10 cellular contexts compared by ENCODE assay signal in the genomic region with DNA sequence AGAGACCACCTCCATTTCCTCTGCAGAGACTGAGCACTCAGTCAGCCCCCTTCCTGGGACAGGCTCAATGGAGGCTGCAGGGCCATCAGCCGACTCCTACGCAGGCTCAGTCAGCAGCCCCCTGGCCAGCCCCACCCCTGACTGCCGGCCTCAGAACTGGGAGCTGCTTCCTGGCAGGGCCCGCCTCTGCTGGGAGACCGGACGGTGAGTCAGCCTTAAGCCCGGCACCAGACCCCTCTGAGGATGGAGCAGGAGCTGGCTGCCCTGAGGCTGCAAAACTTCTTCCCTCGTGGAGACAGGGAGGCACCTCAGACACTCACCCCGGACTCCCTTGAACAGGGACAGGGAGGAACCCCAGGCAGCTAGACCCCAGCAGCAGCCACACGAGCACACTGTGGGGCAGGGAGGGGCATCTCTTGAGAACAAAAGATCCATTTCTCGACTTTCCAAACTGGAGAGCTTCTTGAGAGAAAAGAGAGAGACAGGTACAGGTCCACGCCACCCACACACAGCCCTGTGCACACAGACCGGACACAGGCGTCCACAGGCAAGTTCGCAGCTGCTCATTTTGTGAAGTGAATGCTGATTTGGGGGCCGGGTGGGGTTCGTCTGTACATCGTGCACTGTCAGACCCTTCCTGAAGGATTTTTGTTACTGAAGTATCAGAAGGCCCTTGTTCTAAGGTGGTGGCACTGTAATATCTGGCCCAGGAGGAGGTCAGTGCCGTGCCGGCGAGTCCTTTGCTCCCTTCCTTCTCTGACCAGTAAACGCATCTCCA. TPM values are rescaled to one million over a fixed set of nuclear protein-coding genes. Genes with fewer than 3 reads are reported as not detected.
DNase-seq lines count a peak whose midpoint lies in the region; ATAC-seq and TF ChIP-seq lines count a peak whose summit lies in the region.
"Had no signal": no experiment of that assay in that cellular context is flagged by ENCODE, and none has a peak within 500 bp of the region (broad histone marks: within the 10 kb centered on the region; RNA-seq: fewer than 3 reads in every experiment).

No MANE protein-coding gene starts in this region.

- peaks cover 14 to 70% (median 59%) of the 10 kb centered on the region in 3 donors for H3K27me3 ChIP-seq in skeletal muscle tissue (ENCODE audit: control insufficient read depth in 3 of 3, insufficient read depth in 3 of 3, low read length in 3 of 3)

- peaks cover 28 to 51% (median 29%) of the 10 kb centered on the region in 3 donors for H3K4me1 ChIP-seq in skeletal muscle tissue (ENCODE audit: control insufficient read depth in 3 of 3, insufficient read depth in 3 of 3, low read length in 3 of 3)

- no peaks in the 10 kb centered on the region for H3K36me3 ChIP-seq in skeletal muscle tissue (ENCODE audit: control insufficient read depth in 3 of 3, insufficient read depth in 3 of 3, low read length in 3 of 3)

- no peaks in the 10 kb centered on the region for H3K27me3 Mint-ChIP-seq in MCF 10A (ENCODE audit: insufficient read depth, unreplicated experiment)

- no peak for TF ChIP-seq CTCF in MCF 10A (IDR thresholded peaks at IDR 0.05; ENCODE audit: unreplicated experiment)

- peak overlapping the region; percentile 90 for H3K27ac ChIP-seq in skeletal muscle tissue (ENCODE audit: low read depth, low read length)

- DNase-seq in NCI-H2196 (lab: John Stamatoyannopoulos, UW; ENCODE audit: unreplicated experiment) (peak; percentile 13), NCI-H2196 treated with DMSO at 0.1 percent for 48 hours (lab: John Stamatoyannopoulos, UW; ENCODE audit: unreplicated experiment) (no peak), NCI-H460 (ENCODE audit: extremely low read depth, low read depth) (peak; percentile 88), MCF 10A (ENCODE audit: unreplicated experiment) (peak; percentile 94)
- no peak for DNase-seq in stimulated activated CD4-positive, alpha-beta T cell treated with anti-CD3 and anti-CD28 coated beads, Interleukin-4, amount 100 ng/mL, for 24 hours
- DNase-seq: DND-41 had no signal

- peak overlapping the region; percentile 74 for H3K4me3 Mint-ChIP-seq in MCF 10A (ENCODE audit: unreplicated experiment)

- peak overlapping the region; percentile 76 for H3K27ac Mint-ChIP-seq in MCF 10A (ENCODE audit: low read depth, unreplicated experiment)
- H3K27ac Mint-ChIP-seq: activated naive CD4-positive, alpha-beta T cell treated with anti-CD3 and anti-CD28 coated beads, Interleukin-2, amount 50 U/mL, for 24 hours had no signal

- H3K4me1 Mint-ChIP-seq in MCF 10A (ENCODE audit: insufficient read depth, unreplicated experiment), result peaks cover 17% of the 10 kb centered on the region

- no peak for ATAC-seq in HG03460 (IDR thresholded peaks at IDR 0.05; ENCODE audit: unreplicated experiment)

- POLR2A ChIA-PET in MCF 10A (lab: Yijun Ruan, JAX), result interaction anchor here (0.6 to 4.0 kb wide), 12 partner anchors 12 to 320 kb away, joined by 3 to 31 read pairs (median 4); a partner anchor contains a TSS

- TSS peak; percentile 31 for BruUV-seq in MCF 10A (replicated peaks; lab: Mats Ljungman, UMichigan)

- H3K4me3 ChIP-seq in iPS-18c (ENCODE audit: insufficient read depth, low read depth, low read length) (peak overlapping the region; percentile 47), skeletal muscle tissue (ENCODE audit: low read length in 3 of 3) (peak overlapping the region; percentile 41 to 62 (median 58))

- H3K36me3 Mint-ChIP-seq in MCF 10A (ENCODE audit: insufficient read depth, unreplicated experiment), result peaks cover 13% of the 10 kb centered on the region
- H3K36me3 Mint-ChIP-seq: activated naive CD4-positive, alpha-beta T cell treated with anti-CD3 and anti-CD28 coated beads, Interleukin-2, amount 50 U/mL, for 24 hours had no signal

- peak overlapping the region in 2 of 3 donors; percentile 33 to 53 for H3K9ac ChIP-seq in skeletal muscle tissue (ENCODE audit: low read depth in 1 of 3, low read length in 3 of 3)

- CTCF ChIA-PET in MCF 10A (lab: Yijun Ruan, JAX), result interaction anchor here (0.6 kb wide), 1 partner anchor 380 kb away, joined by 5 read pairs; no protein-coding TSS in a partner anchor

- no peaks in the 10 kb centered on the region for H3K9me3 Mint-ChIP-seq in MCF 10A (ENCODE audit: unreplicated experiment)
- H3K9me3 Mint-ChIP-seq: activated naive CD4-positive, alpha-beta T cell treated with anti-CD3 and anti-CD28 coated beads, Interleukin-2, amount 50 U/mL, for 24 hours had no signal

- intact Hi-C loops in MCF 10A (cut with micrococcal nuclease), result loop anchor here (5.0 kb wide), 1 partner anchor 220 kb away; a partner anchor contains a TSS

- H3K9me3 ChIP-seq in iPS-18c (ENCODE audit: control insufficient read depth, insufficient read depth, low read length), result no peaks in the 10 kb centered on the region
- no peaks in the 10 kb centered on the region for H3K9me3 ChIP-seq in skeletal muscle tissue (ENCODE audit: control insufficient read depth in 3 of 3, low read length in 3 of 3)

RNA-seq across cellular contexts. Expression of a gene that starts 1.3 kb away (rescaled TPM):
- total RNA-seq in NCI-H460 (2014; rRNA removed; shearing (Covaris generic)), result 68.3 and 75.9 TPM in 2 replicates
- 145 and 156 TPM in 2 replicates for polyA plus RNA-seq in NCI-H460 (2014; cell fraction: nucleus; rRNA removed)
- total RNA-seq in MCF 10A (2022), result 20.2 and 23.0 TPM in 2 replicates
- 18.3 TPM for total RNA-seq in skeletal muscle tissue

RNA-seq across cellular contexts. Expression of a gene that starts 3.2 kb away (rescaled TPM):
- 8.1 and 9.4 TPM in 2 replicates for total RNA-seq in NCI-H460 (2014; rRNA removed; shearing (Covaris generic))
- polyA plus RNA-seq in NCI-H460 (2014; cell fraction: nucleus; rRNA removed), result 25.0 and 39.7 TPM in 2 replicates
- total RNA-seq in MCF 10A (2022) (12.0 and 13.1 TPM in 2 replicates), skeletal muscle tissue (0.52 TPM)

RNA-seq across cellular contexts. Expression of a gene that starts 26.7 kb away (rescaled TPM):
- 47.8 and 55.4 TPM in 2 replicates for total RNA-seq in NCI-H460 (2014; rRNA removed; shearing (Covaris generic))
- polyA plus RNA-seq in NCI-H460 (2014; cell fraction: nucleus; rRNA removed), result 163 and 231 TPM in 2 replicates
- total RNA-seq in MCF 10A (2022) (68.8 and 78.2 TPM in 2 replicates), skeletal muscle tissue (22.4 TPM)

RNA-seq across cellular contexts. Expression of a gene that starts 48.5 kb away (rescaled TPM):
- 70.3 and 71.4 TPM in 2 replicates for total RNA-seq in NCI-H460 (2014; rRNA removed; shearing (Covaris generic))
- 284 and 305 TPM in 2 replicates for polyA plus RNA-seq in NCI-H460 (2014; cell fraction: nucleus; rRNA removed)
- total RNA-seq in MCF 10A (2022) (200 and 239 TPM in 2 replicates), skeletal muscle tissue (121 TPM)

Comparison
In these comparisons a context has a peak if more than half of its experiments do, and no peak if none do; other contexts are left out.
1. DNase-seq: peak in NCI-H2196 (single experiment), NCI-H460 (single experiment) and MCF 10A (single experiment); none in NCI-H2196 treated with DMSO at 0.1 percent for 48 hours (single experiment) and stimulated activated CD4-positive, alpha-beta T cell treated with anti-CD3 and anti-CD28 coated beads, Interleukin-4, amount 100 ng/mL, for 24 hours (single experiment).